In the genomic region with DNA sequence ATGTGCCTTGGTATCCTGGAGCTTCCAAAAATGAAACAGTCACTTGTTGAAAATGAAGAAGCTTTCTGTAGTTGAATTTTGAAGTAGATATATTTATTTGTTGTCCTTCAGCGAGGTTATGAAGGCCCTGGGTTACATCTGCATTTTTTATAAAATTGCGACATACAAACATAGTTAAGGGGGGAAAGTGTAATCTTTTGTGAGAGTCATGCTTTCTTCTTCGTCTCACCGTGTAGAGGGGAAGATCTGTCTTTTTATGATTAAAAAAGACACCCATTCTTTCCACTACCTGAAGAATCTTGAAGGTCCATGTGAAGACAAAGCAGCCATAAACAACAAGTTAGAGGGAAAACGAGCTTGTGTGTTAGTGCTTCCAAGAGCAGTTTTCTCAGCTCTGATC, we compare ENCODE assay signal across 9 cellular contexts. TPM values are rescaled to one million over a fixed set of nuclear protein-coding genes. Genes with fewer than 3 reads are reported as not detected.
DNase-seq lines count a peak whose midpoint lies in the region; ATAC-seq, FAIRE-seq and TF ChIP-seq lines count a peak whose summit lies in the region.
"Had no signal": no experiment of that assay in that cellular context is flagged by ENCODE, and none has a peak within 500 bp of the region (broad histone marks: within the 10 kb centered on the region; RNA-seq: fewer than 3 reads in every experiment).

No MANE protein-coding gene starts in this region.

- H3K9me3 Mint-ChIP-seq in activated naive CD8-positive, alpha-beta T cell (ENCODE audit: low read depth), result no peaks in the 10 kb centered on the region
- no peaks in the 10 kb centered on the region for H3K9me3 Mint-ChIP-seq in activated CD8-positive, alpha-beta memory T cell treated with anti-CD3 and anti-CD28 coated beads, Interleukin-2, amount 10 ng/mL, durations not matched to agents 7 days and 5 days (ENCODE audit: low read depth)

- no peak overlapping the region for H3K4me3 Mint-ChIP-seq in activated naive CD8-positive, alpha-beta T cell
- H3K4me3 Mint-ChIP-seq in activated CD8-positive, alpha-beta memory T cell treated with anti-CD3 and anti-CD28 coated beads, Interleukin-2, amount 10 ng/mL, durations not matched to agents 7 days and 5 days, result no peak overlapping the region

- no peak overlapping the region for H3K4me3 ChIP-seq in HepG2 (replicated peaks in 1 of 3; ENCODE audit: insufficient read depth in 1 of 3, low read depth in 2 of 3, low read length in 3 of 3)
- H3K4me3 ChIP-seq in stomach, result no peak overlapping the region
- H3K4me3 ChIP-seq: heart left ventricle had no signal

- no peak for TF ChIP-seq EP300 in HepG2 (IDR thresholded peaks at IDR 0.05; ENCODE audit: low read depth in 2 of 2, low read length in 2 of 2)
- no peak for TF ChIP-seq EP300 in HepG2 (CRISPR knock-in tag; IDR thresholded peaks at IDR 0.05; ENCODE audit: borderline replicate concordance)
- no peak for TF ChIP-seq EP300 in stomach (IDR thresholded peaks at IDR 0.05)

- peak overlapping the region; percentile 52; the same call in 1 of the 2 replicates for H3K4me2 ChIP-seq in HepG2 (ENCODE audit: low read depth, low read length)

- H3K27me3 ChIP-seq in HepG2 (ENCODE audit: control insufficient read depth in 1 of 2, insufficient read depth in 2 of 2, low read length in 2 of 2), result no peaks in the 10 kb centered on the region
- no peaks in the 10 kb centered on the region for H3K27me3 ChIP-seq in stomach
- H3K27me3 ChIP-seq: heart left ventricle had no signal

- in situ Hi-C loops in HepG2 (cut with HindIII; ENCODE audit: extremely low pct_ligation_motif_present, low pct_unique_long_range_greater_than_20kb), result no loop called here

- no peaks in the 10 kb centered on the region for H3K27me3 Mint-ChIP-seq in activated naive CD8-positive, alpha-beta T cell
- no peaks in the 10 kb centered on the region for H3K27me3 Mint-ChIP-seq in activated CD8-positive, alpha-beta memory T cell treated with anti-CD3 and anti-CD28 coated beads, Interleukin-2, amount 10 ng/mL, durations not matched to agents 7 days and 5 days

- intact Hi-C loops in HepG2 (cut with micrococcal nuclease; ENCODE audit: unreplicated experiment), result no loop called here
- intact Hi-C loops in stomach (cut with DNase I; ENCODE audit: low total_unique reads), result no loop called here

- ATAC-seq in HepG2 (no peak), GM21619 (IDR thresholded peaks at IDR 0.05; ENCODE audit: unreplicated experiment) (no peak), HG03175 (IDR thresholded peaks at IDR 0.05; ENCODE audit: unreplicated experiment) (no peak)
- ATAC-seq in activated CD8-positive, alpha-beta memory T cell treated with anti-CD3 and anti-CD28 coated beads, Interleukin-2, amount 10 ng/mL, durations not matched to agents 7 days and 5 days, result no peak
- ATAC-seq: heart left ventricle had no signal

- no peaks in the 10 kb centered on the region for H3K9me3 ChIP-seq in HepG2 (ENCODE audit: low read length)
- no peaks in the 10 kb centered on the region for H3K9me3 ChIP-seq in stomach
- H3K9me3 ChIP-seq: heart left ventricle had no signal

- WGBS in HepG2 (ENCODE audit: low lambda C conversion rate), result 74% methylated on average over 5 of the region's 5 CpGs
- WGBS in stomach, 5 donors, result 31 to 50% (median 41%) methylated on average over 5 of the region's 5 CpGs

- peak; percentile 17 for DNase-seq in HT-29 (ENCODE audit: low spot score)
- no peak for DNase-seq in HepG2 (ENCODE audit: low spot score)
- no peak for DNase-seq in stomach
- no peak for DNase-seq in Ammon's horn (ENCODE audit: low spot score)
- DNase-seq in activated CD8-positive, alpha-beta memory T cell treated with anti-CD3 and anti-CD28 coated beads, Interleukin-2, amount 10 ng/mL, durations not matched to agents 7 days and 5 days, result no peak
- DNase-seq: heart left ventricle had no signal

- peak overlapping the region; percentile 66 for H3K27ac ChIP-seq in HepG2 (ENCODE audit: extremely low read length, insufficient read depth, low read length)
- H3K27ac ChIP-seq in stomach, result peak overlapping the region; percentile 69 to 99 (median 94)

- no peak for TF ChIP-seq POLR2A in HepG2 (IDR thresholded peaks at IDR 0.05; ENCODE audit: insufficient read depth in 1 of 2, low read depth in 2 of 2, low read length in 2 of 2)
- TF ChIP-seq POLR2A in stomach (IDR thresholded peaks at IDR 0.05), result no peak

- no peaks in the 10 kb centered on the region; a peak in 1 of 5 replicates for H3K36me3 ChIP-seq in HepG2 (replicated peaks in 1 of 2; ENCODE audit: control insufficient read depth in 1 of 2, insufficient read depth in 2 of 2, low read length in 2 of 2)
- H3K36me3 ChIP-seq in stomach, result no peaks in the 10 kb centered on the region
- H3K36me3 ChIP-seq: heart left ventricle had no signal

- no peak for TF ChIP-seq RAD21 in HepG2 (CRISPR knock-in tag; IDR thresholded peaks at IDR 0.05)

- H3K4me1 ChIP-seq in HepG2 (ENCODE audit: insufficient read depth, low read length) (peaks cover 98% of the 10 kb centered on the region), stomach (peaks cover 64 to 94% (median 79%) of the 10 kb centered on the region in 4 donors)

- POLR2A ChIA-PET in HepG2 (lab: Yijun Ruan, JAX), result interaction anchor here (1.3 to 2.7 kb wide), 2 partner anchors 15 to 37 kb away, joined by 4 to 10 read pairs; a partner anchor contains a TSS

- TF ChIP-seq CTCF in HepG2 (CRISPR knock-in tag; IDR thresholded peaks at IDR 0.05), result no peak
- no peak for TF ChIP-seq CTCF in stomach (IDR thresholded peaks at IDR 0.05)

- CTCF ChIA-PET in HepG2 (lab: Yijun Ruan, JAX; ENCODE audit: low intra/inter-chr PET ratio, low total read pairs), result no interaction called here
- CTCF ChIA-PET in activated CD8-positive, alpha-beta memory T cell treated with anti-CD3 and anti-CD28 coated beads, Interleukin-2, amount 10 ng/mL, durations not matched to agents 7 days and 5 days (lab: Charles Lee), result interaction anchor here (0.8 to 1.2 kb wide), 4 partner anchors 10 to 94 kb away, joined by 3 to 4 read pairs (median 3); no protein-coding TSS in a partner anchor

- no peak overlapping the region for H2AFZ ChIP-seq in HepG2 (ENCODE audit: low read length)

- peak overlapping the region; percentile 50 for H3K27ac Mint-ChIP-seq in activated naive CD8-positive, alpha-beta T cell
- no peak overlapping the region for H3K27ac Mint-ChIP-seq in activated CD8-positive, alpha-beta memory T cell treated with anti-CD3 and anti-CD28 coated beads, Interleukin-2, amount 10 ng/mL, durations not matched to agents 7 days and 5 days

- FAIRE-seq in HepG2 (lab: Jason Lieb, UNC), result no peak

- peak overlapping the region; percentile 28; the same call in 1 of the 2 replicates for H3K9ac ChIP-seq in HepG2 (ENCODE audit: insufficient read depth, low read depth, low read length)

- BruUV-seq in HepG2 (replicated peaks; lab: Mats Ljungman, UMichigan), result no TSS peak

- peaks cover 4% of the 10 kb centered on the region; the same call in 1 of the 2 replicates for H4K20me1 ChIP-seq in HepG2 (ENCODE audit: insufficient read depth, low read length)

- no peaks in the 10 kb centered on the region for H3K36me3 Mint-ChIP-seq in activated naive CD8-positive, alpha-beta T cell
- H3K36me3 Mint-ChIP-seq in activated CD8-positive, alpha-beta memory T cell treated with anti-CD3 and anti-CD28 coated beads, Interleukin-2, amount 10 ng/mL, durations not matched to agents 7 days and 5 days, result peaks cover 5% of the 10 kb centered on the region

- peaks cover 71% of the 10 kb centered on the region for H3K4me1 Mint-ChIP-seq in activated naive CD8-positive, alpha-beta T cell (ENCODE audit: low read depth)
- H3K4me1 Mint-ChIP-seq in activated CD8-positive, alpha-beta memory T cell treated with anti-CD3 and anti-CD28 coated beads, Interleukin-2, amount 10 ng/mL, durations not matched to agents 7 days and 5 days, result peaks cover 46% of the 10 kb centered on the region

- H3K79me2 ChIP-seq in HepG2 (ENCODE audit: insufficient read depth, low read length), result peaks cover 97% of the 10 kb centered on the region

TF ChIP-seq in HepG2, 621 proteins besides CTCF, POLR2A, EP300 and RAD21 (continues in another document):
- TF ChIP-seq ZBTB7B (CRISPR knock-in tag; IDR thresholded peaks at IDR 0.05), result 0 out of 2 replicates have a peak, but pooled peaks have one; percentile 22
- TF ChIP-seq CEBPB (IDR thresholded peaks at IDR 0.05; ENCODE audit: borderline replicate concordance, low read depth, low read length), result peak; percentile 87
- TF ChIP-seq CEBPG (CRISPR knock-in tag; IDR thresholded peaks at IDR 0.05), result peak; percentile 53
- TF ChIP-seq ZNF782 (CRISPR knock-in tag; IDR thresholded peaks at IDR 0.05; ENCODE audit: borderline replicate concordance), result no peak
- peak; percentile 28; the same call in 1 of the 2 replicates for TF ChIP-seq ELF4 (CRISPR knock-in tag; IDR thresholded peaks at IDR 0.05; ENCODE audit: borderline replicate concordance)
- no peak for TF ChIP-seq HDAC2 (CRISPR knock-in tag; IDR thresholded peaks at IDR 0.05)

RNA-seq across cellular contexts. Expression of a gene that starts 37.0 kb away (rescaled TPM):
- 21.6 and 23.9 TPM in 2 replicates for total RNA-seq in HT-29 (2014; rRNA removed; shearing (Covaris generic))
- total RNA-seq in HepG2 (2016; rRNA removed; fragmentation: Illumina TruSeq; extraction: Trizol) (23.2 and 23.4 TPM in 2 replicates), stomach (100 to 1,000 TPM in 1 of 5 donors, 10 to 100 TPM in 4; 39.7 to 125 (median 61.8) TPM)
- total RNA-seq in HepG2 (2016; cell fraction: cytosol; rRNA removed; fragmentation: Illumina TruSeq; extraction: Trizol; ENCODE audit: low read depth), result 62.4 and 75.9 TPM in 2 replicates
- 21.2 and 23.3 TPM in 2 replicates for total RNA-seq in HepG2 (2016; cell fraction: insoluble cytoplasmic fraction; rRNA removed; fragmentation: Illumina TruSeq; extraction: Trizol)
- total RNA-seq in HepG2 (2016; cell fraction: membrane; rRNA removed; fragmentation: Illumina TruSeq; extraction: Trizol), result 33.9 and 40.6 TPM in 2 replicates
- total RNA-seq in HepG2 (2016; cell fraction: nucleus; rRNA removed; fragmentation: Illumina TruSeq; extraction: Trizol), result 50.2 and 60.1 TPM in 2 replicates
- polyA plus RNA-seq in HepG2 (2011; rRNA removed) (6.1 and 6.2 TPM in 2 replicates), stomach (1 to 10 TPM; 4.0 to 8.2 (median 5.2) TPM)
- polyA plus RNA-seq in HepG2 (2011; cell fraction: cytosol; rRNA removed), result 3.7 and 4.4 TPM in 2 replicates
- polyA plus RNA-seq in HepG2 (2011; cell fraction: nucleus; rRNA removed), result 24.2 and 27.1 TPM in 2 replicates
- 19.5 and 19.9 TPM in 2 replicates for polyA plus RNA-seq in HepG2 (2012)
- 0.71 and 1.1 TPM in 2 replicates for polyA plus RNA-seq in HepG2 (2016; cell fraction: cytosol; fragmentation: Illumina TruSeq; extraction: Trizol; ENCODE audit: low read depth)
- 12.3 and 15.5 TPM in 2 replicates for polyA plus RNA-seq in HepG2 (2016; cell fraction: insoluble cytoplasmic fraction; fragmentation: Illumina TruSeq; extraction: Trizol; ENCODE audit: low read depth)
- polyA plus RNA-seq in HepG2 (2016; cell fraction: membrane; fragmentation: Illumina TruSeq; extraction: Trizol; ENCODE audit: low read depth), result 1.6 and 2.2 TPM in 2 replicates
- polyA plus RNA-seq in HepG2 (2016; cell fraction: nucleus; fragmentation: Illumina TruSeq; extraction: Trizol; ENCODE audit: insufficient read depth, low read depth), result 45.7 and 47.4 TPM in 2 replicates
- 33.6 and 65.0 TPM in 2 replicates for polyA minus RNA-seq in HepG2 (2011; rRNA and poly(A)+ RNA removed; ENCODE audit: low replicate concordance)
- polyA minus RNA-seq in HepG2 (2011; cell fraction: cytosol; rRNA and poly(A)+ RNA removed), result 27.1 and 37.4 TPM in 2 replicates
- polyA minus RNA-seq in HepG2 (2011; cell fraction: nucleus; rRNA and poly(A)+ RNA removed), result 65.6 and 67.6 TPM in 2 replicates
- total RNA-seq in activated CD8-positive, alpha-beta memory T cell treated with anti-CD3 and anti-CD28 coated beads, Interleukin-2, amount 10 ng/mL, durations not matched to agents 7 days and 5 days, result 10 to 100 TPM; 20.6 to 24.6 TPM
